8 cellular contexts compared by ENCODE assay signal in genomic region chr2:108635630-108636354, GRCh38.
DNase-seq lines count a peak whose midpoint lies in the region; ATAC-seq and TF ChIP-seq lines count a peak whose summit lies in the region.

No MANE protein-coding gene starts in this region.

- ATAC-seq in GM18502 (IDR thresholded peaks at IDR 0.05; ENCODE audit: poor library complexity, unreplicated experiment) (peak; percentile 15), HG02588 (IDR thresholded peaks at IDR 0.05; ENCODE audit: unreplicated experiment) (peak; percentile 1)
- ATAC-seq in activated T-helper 17 cell treated with anti-CD3 and anti-CD28 coated beads, Interleukin-2, amount 50 U/mL, for 72 hours (replicated peaks): no peak

- no peaks in the 10 kb centered on the region for H3K9me3 ChIP-seq in muscle layer of colon (ENCODE audit: low read length)

- peaks cover 95% of the 10 kb centered on the region for H3K36me3 Mint-ChIP-seq in activated T-helper 17 cell treated with anti-CD3 and anti-CD28 coated beads, Interleukin-2, amount 50 U/mL, for 72 hours (ENCODE audit: low read depth)
- peaks cover 4% of the 10 kb centered on the region for H3K36me3 Mint-ChIP-seq in endothelial cell (ENCODE audit: low read depth, unreplicated experiment)

- H3K9me3 Mint-ChIP-seq in activated T-helper 17 cell treated with anti-CD3 and anti-CD28 coated beads, Interleukin-2, amount 50 U/mL, for 72 hours: no peaks in the 10 kb centered on the region
- H3K9me3 Mint-ChIP-seq in endothelial cell (ENCODE audit: unreplicated experiment): no peaks in the 10 kb centered on the region

- DNase-seq in endothelial cell (ENCODE audit: low spot score) (no peak), kidney glomerular epithelial cell (lab: John Stamatoyannopoulos, UW) (no peak), NCI-H526 treated with DMSO at 0.1 percent for 48 hours (lab: John Stamatoyannopoulos, UW) (no peak), AML-193 (lab: John Stamatoyannopoulos, UW) (no peak)

- peak overlapping the region; percentile 47 for H3K27ac ChIP-seq in muscle layer of colon (ENCODE audit: low read depth, low read length)

- no peak overlapping the region for H3K9ac ChIP-seq in muscle layer of colon (ENCODE audit: low read length)

- H3K27ac Mint-ChIP-seq in activated T-helper 17 cell treated with anti-CD3 and anti-CD28 coated beads, Interleukin-2, amount 50 U/mL, for 72 hours: peak overlapping the region; percentile 26
- no peak overlapping the region for H3K27ac Mint-ChIP-seq in endothelial cell (ENCODE audit: unreplicated experiment)

- peaks cover 76% of the 10 kb centered on the region for H3K4me1 Mint-ChIP-seq in activated T-helper 17 cell treated with anti-CD3 and anti-CD28 coated beads, Interleukin-2, amount 50 U/mL, for 72 hours
- peaks cover 68% of the 10 kb centered on the region for H3K4me1 Mint-ChIP-seq in endothelial cell (ENCODE audit: unreplicated experiment)

- H3K27me3 ChIP-seq in muscle layer of colon (ENCODE audit: control insufficient read depth in 1 of 2, insufficient read depth in 2 of 2, low read length in 2 of 2): no peaks in the 10 kb centered on the region

- peaks cover 51% of the 10 kb centered on the region for H3K4me1 ChIP-seq in muscle layer of colon (ENCODE audit: insufficient read depth, low read length)

- peak overlapping the region; percentile 62 for H3K4me3 Mint-ChIP-seq in activated T-helper 17 cell treated with anti-CD3 and anti-CD28 coated beads, Interleukin-2, amount 50 U/mL, for 72 hours
- no peak overlapping the region for H3K4me3 Mint-ChIP-seq in endothelial cell (ENCODE audit: unreplicated experiment)

- H3K36me3 ChIP-seq in muscle layer of colon (ENCODE audit: insufficient read depth, low read length): no peaks in the 10 kb centered on the region

- H3K4me3 ChIP-seq in muscle layer of colon (ENCODE audit: low read depth in 1 of 2, low read length in 2 of 2): no peak overlapping the region

- H3K27me3 Mint-ChIP-seq in activated T-helper 17 cell treated with anti-CD3 and anti-CD28 coated beads, Interleukin-2, amount 50 U/mL, for 72 hours: no peaks in the 10 kb centered on the region
- peaks cover 1% of the 10 kb centered on the region for H3K27me3 Mint-ChIP-seq in endothelial cell (ENCODE audit: unreplicated experiment)

- TF ChIP-seq CTCF in endothelial cell (IDR thresholded peaks at IDR 0.05; ENCODE audit: unreplicated experiment): no peak
